ENCODE assay signal across 19 cellular contexts in the genomic region with DNA sequence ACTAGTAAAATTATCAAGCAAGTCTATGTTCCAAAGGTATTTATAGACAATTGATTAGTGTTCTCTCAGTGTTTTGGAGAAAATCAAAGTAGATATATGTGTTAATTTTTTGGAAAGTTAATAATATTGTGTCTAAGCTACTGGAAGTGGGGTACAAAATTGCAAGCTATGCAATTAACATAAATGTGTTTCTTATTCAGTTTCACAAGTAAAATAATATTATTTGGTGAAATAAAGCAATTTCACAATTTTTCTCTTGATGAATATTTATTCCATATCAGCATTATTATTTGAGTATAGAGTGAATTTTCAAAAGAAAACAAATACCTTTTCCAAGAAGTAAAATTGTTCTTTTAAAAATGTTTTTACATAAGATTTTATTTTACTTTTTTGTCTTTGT.
A peak's percentile ranks its signal among the peaks of the same experiment; 100 is the strongest.
DNase-seq lines count a peak whose midpoint lies in the region; ATAC-seq, FAIRE-seq and TF ChIP-seq lines count a peak whose summit lies in the region.
"Had no signal": no experiment of that assay in that cellular context is flagged by ENCODE, and none has a peak within 500 bp of the region (broad histone marks: within the 10 kb centered on the region; RNA-seq: fewer than 3 reads in every experiment).

No MANE protein-coding gene starts in this region.

- POLR2A ChIA-PET in A549 (lab: Yijun Ruan, JAX), result no interaction called here
- POLR2A ChIA-PET in IMR-90 (lab: Charles Lee; ENCODE audit: unreplicated experiment), result no interaction called here

- H3K9me3 ChIP-seq in A549, result no peaks in the 10 kb centered on the region
- H3K9me3 ChIP-seq in IMR-90 (ENCODE audit: control insufficient read depth, insufficient read depth, low read length), result no peaks in the 10 kb centered on the region
- H3K9me3 ChIP-seq in kidney (ENCODE audit: control insufficient read depth in 1 of 2, low read length in 2 of 2), result no peaks in the 10 kb centered on the region

- H3K27ac ChIP-seq in A549, result no peak overlapping the region
- H3K27ac ChIP-seq in IMR-90 (ENCODE audit: insufficient read depth, low read length), result no peak overlapping the region
- H3K27ac ChIP-seq in kidney (ENCODE audit: low read depth in 2 of 2, low read length in 2 of 2), result no peak overlapping the region
- H3K27ac ChIP-seq: GM23248 had no signal

- no peak for DNase-seq in A549 (ENCODE audit: low read depth in 1 of 2, low spot score in 1 of 2)
- no peak for DNase-seq in IMR-90
- no peak for DNase-seq in kidney
- no peak for DNase-seq in NCI-H526 (lab: John Stamatoyannopoulos, UW)
- no peak for DNase-seq in HuH-7.5 (ENCODE audit: low spot score)
- DNase-seq: 8988T; C1 segment of cervical spinal cord; Calu3; CD4-positive, alpha-beta memory T cell; COR-L47; DMS79 treated with DMSO at 0.1 percent for 48 hours; GF-D8; GM23248; H7; HCEC 1CT had no signal

- H3K9me1 ChIP-seq in IMR-90 (ENCODE audit: insufficient read depth, low read length), result no peaks in the 10 kb centered on the region

- H2AFZ ChIP-seq in IMR-90 (replicated peaks; ENCODE audit: low read length, poor library complexity), result no peak overlapping the region
- H2AFZ ChIP-seq: GM23248 had no signal

- FAIRE-seq in A549 (lab: Jason Lieb, UNC) (no peak), colon (lab: Jason Lieb, UNC) (peak; percentile 58), kidney (lab: Jason Lieb, UNC) (peak; percentile 93)
- FAIRE-seq: GM12892, H1 had no signal

- no peak overlapping the region for H4K5ac ChIP-seq in IMR-90 (ENCODE audit: low read depth, low read length)

- dilution Hi-C loops in IMR-90 (cut with HindIII; ENCODE audit: low sequenced_read_pairs, unreplicated experiment), result no loop called here

- no peaks in the 10 kb centered on the region for H3K79me1 ChIP-seq in IMR-90 (ENCODE audit: low read depth in 1 of 2, low read length in 2 of 2)

- no peak overlapping the region for H2BK5ac ChIP-seq in IMR-90 (ENCODE audit: low read depth, low read length, poor library complexity, severe bottlenecking)

- ATAC-seq in A549, result no peak
- ATAC-seq in IMR-90 (ENCODE audit: low read depth), result no peak
- no peak for ATAC-seq in HG03439 (IDR thresholded peaks at IDR 0.05; ENCODE audit: unreplicated experiment)

- no peaks in the 10 kb centered on the region for H4K20me1 ChIP-seq in IMR-90 (ENCODE audit: insufficient read depth, low read length)

- TF ChIP-seq RAD21 in A549 (conservative IDR thresholded peaks at IDR 0.05 in 1 of 2, IDR thresholded peaks at IDR 0.05 in 1 of 2), result no peak
- TF ChIP-seq RAD21 in IMR-90 (IDR thresholded peaks at IDR 0.05; ENCODE audit: low read length), result no peak

- H3K4me1 ChIP-seq in A549 (no peaks in the 10 kb centered on the region), IMR-90 (ENCODE audit: control insufficient read depth, insufficient read depth, low read length) (no peaks in the 10 kb centered on the region), kidney (ENCODE audit: control insufficient read depth in 1 of 2, insufficient read depth in 1 of 2, low read depth in 1 of 2, low read length in 2 of 2) (no peaks in the 10 kb centered on the region)

- no peak overlapping the region for H4K91ac ChIP-seq in IMR-90 (ENCODE audit: insufficient read depth, low read depth, low read length)

- no peak for TF ChIP-seq CTCF in A549 (IDR thresholded peaks at IDR 0.05)
- TF ChIP-seq CTCF in IMR-90 (conservative IDR thresholded peaks at IDR 0.05; ENCODE audit: low read depth, low read length), result no peak
- TF ChIP-seq CTCF in kidney (IDR thresholded peaks at IDR 0.05; ENCODE audit: borderline replicate concordance, extremely low read depth, insufficient read depth), result no peak

- H3K14ac ChIP-seq in IMR-90 (replicated peaks; ENCODE audit: low read depth, low read length), result no peak overlapping the region

- H3K18ac ChIP-seq in IMR-90 (ENCODE audit: low read depth, low read length), result no peak overlapping the region

- TF ChIP-seq POLR2A in A549 (IDR thresholded peaks at IDR 0.05; ENCODE audit: low read length) (no peak), IMR-90 (IDR thresholded peaks at IDR 0.05; ENCODE audit: low read depth, low read length) (no peak)

- in situ Hi-C loops in IMR-90 (cut with MboI; ENCODE audit: low sequenced_read_pairs), result no loop called here

- no peak overlapping the region for H3K56ac ChIP-seq in IMR-90 (ENCODE audit: extremely low read depth, insufficient read depth, low read length)

- TF ChIP-seq EP300 in A549 (IDR thresholded peaks at IDR 0.05), result no peak

- H2BK20ac ChIP-seq in IMR-90 (ENCODE audit: low read depth, low read length), result no peak overlapping the region

- no peak overlapping the region for H3K4me2 ChIP-seq in A549
- no peak overlapping the region for H3K4me2 ChIP-seq in IMR-90 (ENCODE audit: low read depth, low read length)

- no peaks in the 10 kb centered on the region for H3K27me3 ChIP-seq in IMR-90 (ENCODE audit: control insufficient read depth, insufficient read depth, low read length)

- BruUV-seq in IMR-90 (replicated peaks; lab: Mats Ljungman, UMichigan), result no TSS peak

- H3K4ac ChIP-seq in IMR-90 (ENCODE audit: low read depth, low read length), result no peak overlapping the region

- no peak overlapping the region for H2AK5ac ChIP-seq in IMR-90 (ENCODE audit: low read depth, low read length)

- intact Hi-C loops in IMR-90 (cut with micrococcal nuclease), result no loop called here
- intact Hi-C loops in kidney (cut with DNase I), result no loop called here

- CTCF ChIA-PET in A549 (lab: Yijun Ruan, JAX) (no interaction called here), IMR-90 (lab: Yijun Ruan, JAX) (no interaction called here)

- H2BK120ac ChIP-seq in IMR-90 (ENCODE audit: low read depth, low read length), result no peak overlapping the region

- H4K8ac ChIP-seq in IMR-90 (ENCODE audit: low read depth in 2 of 2, low read length in 2 of 2), result no peak overlapping the region

- no peaks in the 10 kb centered on the region for H3K36me3 ChIP-seq in IMR-90 (ENCODE audit: control insufficient read depth, insufficient read depth, low read length)
- no peaks in the 10 kb centered on the region for H3K36me3 ChIP-seq in kidney (ENCODE audit: control insufficient read depth in 1 of 2, insufficient read depth in 2 of 2, low read length in 2 of 2)

- no peak overlapping the region for H3K23ac ChIP-seq in IMR-90 (ENCODE audit: low read depth, low read length)

- H3K4me3 ChIP-seq in A549 (no peak overlapping the region), IMR-90 (ENCODE audit: insufficient read depth, low read depth, low read length) (no peak overlapping the region), kidney (ENCODE audit: low read length in 2 of 2) (no peak overlapping the region)
- H3K4me3 ChIP-seq: GM23248 had no signal

- H2BK15ac ChIP-seq in IMR-90 (ENCODE audit: low read depth, low read length), result no peak overlapping the region

- no peak overlapping the region for H3K9ac ChIP-seq in IMR-90 (ENCODE audit: low read depth, low read length)
- H3K9ac ChIP-seq in kidney (ENCODE audit: low read length in 2 of 2), result no peak overlapping the region
- H3K9ac ChIP-seq: GM23248 had no signal

- H2AK9ac ChIP-seq in IMR-90 (replicated peaks; ENCODE audit: low read depth, low read length, poor library complexity), result no peak overlapping the region

TF ChIP-seq in A549, 52 proteins besides CTCF, POLR2A, EP300 and RAD21:
- TF ChIP-seq MAFK (IDR thresholded peaks at IDR 0.05; ENCODE audit: partially characterized antibody), result peak; percentile 54
- TF ChIP-seq HES2 (IDR thresholded peaks at IDR 0.05), result no peak
TF ChIP-seq in A549: peak in this region for 1.

TF ChIP-seq in IMR-90, 13 proteins besides CTCF, POLR2A, EP300 and RAD21:
- TF ChIP-seq MAFK (IDR thresholded peaks at IDR 0.05; ENCODE audit: low read depth, low read length), result peak; percentile 81
- no peak for TF ChIP-seq CEBPB (IDR thresholded peaks at IDR 0.05; ENCODE audit: low read depth, low read length)
- no peak for TF ChIP-seq MAZ (IDR thresholded peaks at IDR 0.05; ENCODE audit: borderline replicate concordance, low read depth, low read length)
